Comparison of ENCODE assay signal across 1 cellular context in the genomic region with DNA sequence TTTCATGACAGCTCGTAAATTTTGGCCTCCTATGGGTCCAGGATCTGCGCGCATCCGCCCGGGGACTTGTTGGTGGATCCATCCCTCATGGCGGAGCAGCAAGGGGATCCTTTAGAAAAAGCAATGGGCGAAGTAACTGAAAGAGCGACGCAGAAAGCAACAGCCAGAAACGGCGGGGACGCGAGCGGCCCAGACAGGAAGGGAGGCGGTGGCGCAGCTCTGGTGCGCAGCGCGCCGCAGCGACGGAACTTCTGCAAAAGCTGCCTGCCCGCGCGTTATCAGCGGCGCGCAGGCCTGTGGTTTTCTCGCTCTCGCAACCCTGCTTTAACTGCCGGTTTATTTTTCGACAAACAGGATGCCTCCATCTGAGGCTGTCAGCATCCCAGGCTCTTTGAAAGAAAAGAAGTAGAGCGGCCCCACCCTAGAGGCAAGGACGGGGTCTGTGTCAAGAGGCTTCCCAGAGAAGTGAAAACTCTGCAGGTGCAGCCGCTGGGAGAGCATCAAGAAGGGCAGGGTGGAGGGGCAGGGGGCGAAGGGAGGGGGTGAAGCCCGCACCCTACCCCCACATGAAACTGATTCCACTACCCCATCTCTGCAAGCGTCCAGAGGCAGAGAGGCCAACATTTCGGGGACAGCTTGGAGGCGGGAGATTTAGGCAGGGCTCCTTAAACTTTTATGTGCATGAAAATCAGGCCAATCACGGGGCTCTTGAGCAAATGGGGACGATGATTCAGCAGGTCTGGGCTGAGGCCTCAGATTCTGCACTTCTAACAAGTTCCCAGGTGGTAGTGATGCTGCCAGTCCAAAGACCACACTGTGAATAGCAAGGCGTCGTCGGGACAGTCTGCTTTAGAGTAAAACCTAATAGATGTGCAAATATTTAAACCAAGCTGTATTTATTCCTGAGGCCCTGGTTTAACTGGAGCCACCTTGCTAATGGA.
TF ChIP-seq lines count a peak whose summit lies in the region.

No MANE protein-coding gene starts in this region.

TF ChIP-seq in SK-N-SH treated with all-trans-retinoic acid at 6 μM for 48 hours, 23 proteins besides CTCF, POLR2A, EP300 and RAD21 (continued from another document):
- TF ChIP-seq, protein P1, sequence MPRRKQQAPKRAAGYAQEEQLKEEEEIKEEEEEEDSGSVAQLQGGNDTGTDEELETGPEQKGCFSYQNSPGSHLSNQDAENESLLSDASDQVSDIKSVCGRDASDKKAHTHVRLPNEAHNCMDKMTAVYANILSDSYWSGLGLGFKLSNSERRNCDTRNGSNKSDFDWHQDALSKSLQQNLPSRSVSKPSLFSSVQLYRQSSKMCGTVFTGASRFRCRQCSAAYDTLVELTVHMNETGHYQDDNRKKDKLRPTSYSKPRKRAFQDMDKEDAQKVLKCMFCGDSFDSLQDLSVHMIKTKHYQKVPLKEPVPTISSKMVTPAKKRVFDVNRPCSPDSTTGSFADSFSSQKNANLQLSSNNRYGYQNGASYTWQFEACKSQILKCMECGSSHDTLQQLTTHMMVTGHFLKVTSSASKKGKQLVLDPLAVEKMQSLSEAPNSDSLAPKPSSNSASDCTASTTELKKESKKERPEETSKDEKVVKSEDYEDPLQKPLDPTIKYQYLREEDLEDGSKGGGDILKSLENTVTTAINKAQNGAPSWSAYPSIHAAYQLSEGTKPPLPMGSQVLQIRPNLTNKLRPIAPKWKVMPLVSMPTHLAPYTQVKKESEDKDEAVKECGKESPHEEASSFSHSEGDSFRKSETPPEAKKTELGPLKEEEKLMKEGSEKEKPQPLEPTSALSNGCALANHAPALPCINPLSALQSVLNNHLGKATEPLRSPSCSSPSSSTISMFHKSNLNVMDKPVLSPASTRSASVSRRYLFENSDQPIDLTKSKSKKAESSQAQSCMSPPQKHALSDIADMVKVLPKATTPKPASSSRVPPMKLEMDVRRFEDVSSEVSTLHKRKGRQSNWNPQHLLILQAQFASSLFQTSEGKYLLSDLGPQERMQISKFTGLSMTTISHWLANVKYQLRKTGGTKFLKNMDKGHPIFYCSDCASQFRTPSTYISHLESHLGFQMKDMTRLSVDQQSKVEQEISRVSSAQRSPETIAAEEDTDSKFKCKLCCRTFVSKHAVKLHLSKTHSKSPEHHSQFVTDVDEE (CRISPR knock-in tag; IDR thresholded peaks at IDR 0.05): no peak
- TF ChIP-seq ZNF8 (CRISPR knock-in tag; IDR thresholded peaks at IDR 0.05) (no peak), PPARA (CRISPR knock-in tag; IDR thresholded peaks at IDR 0.05; ENCODE audit: borderline replicate concordance) (no peak), TOX (CRISPR knock-in tag; IDR thresholded peaks at IDR 0.05; ENCODE audit: borderline replicate concordance) (no peak), ZNF565 (CRISPR knock-in tag; conservative IDR thresholded peaks at IDR 0.05; ENCODE audit: low read depth) (no peak), ZFP30 (CRISPR knock-in tag; IDR thresholded peaks at IDR 0.05) (no peak), ZNF70 (CRISPR knock-in tag; IDR thresholded peaks at IDR 0.05) (no peak)
- TF ChIP-seq, protein P2, sequence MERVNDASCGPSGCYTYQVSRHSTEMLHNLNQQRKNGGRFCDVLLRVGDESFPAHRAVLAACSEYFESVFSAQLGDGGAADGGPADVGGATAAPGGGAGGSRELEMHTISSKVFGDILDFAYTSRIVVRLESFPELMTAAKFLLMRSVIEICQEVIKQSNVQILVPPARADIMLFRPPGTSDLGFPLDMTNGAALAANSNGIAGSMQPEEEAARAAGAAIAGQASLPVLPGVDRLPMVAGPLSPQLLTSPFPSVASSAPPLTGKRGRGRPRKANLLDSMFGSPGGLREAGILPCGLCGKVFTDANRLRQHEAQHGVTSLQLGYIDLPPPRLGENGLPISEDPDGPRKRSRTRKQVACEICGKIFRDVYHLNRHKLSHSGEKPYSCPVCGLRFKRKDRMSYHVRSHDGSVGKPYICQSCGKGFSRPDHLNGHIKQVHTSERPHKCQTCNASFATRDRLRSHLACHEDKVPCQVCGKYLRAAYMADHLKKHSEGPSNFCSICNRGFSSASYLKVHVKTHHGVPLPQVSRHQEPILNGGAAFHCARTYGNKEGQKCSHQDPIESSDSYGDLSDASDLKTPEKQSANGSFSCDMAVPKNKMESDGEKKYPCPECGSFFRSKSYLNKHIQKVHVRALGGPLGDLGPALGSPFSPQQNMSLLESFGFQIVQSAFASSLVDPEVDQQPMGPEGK (CRISPR knock-in tag; IDR thresholded peaks at IDR 0.05; ENCODE audit: borderline replicate concordance): no peak
- TF ChIP-seq, protein P3, sequence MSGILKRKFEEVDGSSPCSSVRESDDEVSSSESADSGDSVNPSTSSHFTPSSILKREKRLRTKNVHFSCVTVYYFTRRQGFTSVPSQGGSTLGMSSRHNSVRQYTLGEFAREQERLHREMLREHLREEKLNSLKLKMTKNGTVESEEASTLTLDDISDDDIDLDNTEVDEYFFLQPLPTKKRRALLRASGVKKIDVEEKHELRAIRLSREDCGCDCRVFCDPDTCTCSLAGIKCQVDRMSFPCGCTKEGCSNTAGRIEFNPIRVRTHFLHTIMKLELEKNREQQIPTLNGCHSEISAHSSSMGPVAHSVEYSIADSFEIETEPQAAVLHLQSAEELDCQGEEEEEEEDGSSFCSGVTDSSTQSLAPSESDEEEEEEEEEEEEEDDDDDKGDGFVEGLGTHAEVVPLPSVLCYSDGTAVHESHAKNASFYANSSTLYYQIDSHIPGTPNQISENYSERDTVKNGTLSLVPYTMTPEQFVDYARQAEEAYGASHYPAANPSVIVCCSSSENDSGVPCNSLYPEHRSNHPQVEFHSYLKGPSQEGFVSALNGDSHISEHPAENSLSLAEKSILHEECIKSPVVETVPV (CRISPR knock-in tag; IDR thresholded peaks at IDR 0.05): no peak
